ENCODE assay signal across 1 cellular context in the genomic region with DNA sequence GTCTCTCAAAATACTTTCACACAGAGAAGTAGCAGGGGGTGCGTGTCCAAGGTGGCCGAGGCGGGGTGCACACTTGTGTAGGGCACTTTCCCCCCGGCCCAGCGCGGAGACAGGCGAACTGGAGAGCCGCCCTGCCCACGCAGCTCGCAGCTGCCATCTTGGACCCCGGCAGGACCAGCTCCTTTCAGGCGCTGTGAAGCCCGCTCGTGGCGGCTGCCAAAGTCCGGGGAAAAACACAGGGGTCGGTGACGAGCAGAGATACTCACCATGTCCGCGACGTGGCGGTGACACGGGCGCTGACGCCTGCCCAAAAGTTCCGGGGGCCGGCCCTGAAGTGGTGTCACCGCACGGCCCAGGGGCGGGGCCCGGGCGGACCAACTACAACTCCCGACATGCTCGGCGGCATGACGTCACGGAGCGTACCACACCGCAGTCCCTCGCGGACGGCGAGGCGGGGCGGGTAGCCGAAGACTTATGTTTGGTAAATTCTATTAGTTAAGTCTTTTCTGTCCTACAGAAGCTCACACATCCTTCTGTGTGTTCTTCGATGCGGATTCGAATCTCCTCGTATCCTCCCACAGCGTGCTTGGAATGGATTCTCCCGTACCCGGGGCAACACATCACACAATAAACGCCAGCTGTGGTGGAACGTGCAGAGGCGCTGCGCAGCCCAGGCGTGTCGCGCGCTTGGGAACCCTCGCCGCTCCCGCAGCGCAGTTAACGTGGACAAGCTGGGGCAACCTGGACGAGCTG.
TF ChIP-seq lines count a peak whose summit lies in the region.

A gene with protein sequence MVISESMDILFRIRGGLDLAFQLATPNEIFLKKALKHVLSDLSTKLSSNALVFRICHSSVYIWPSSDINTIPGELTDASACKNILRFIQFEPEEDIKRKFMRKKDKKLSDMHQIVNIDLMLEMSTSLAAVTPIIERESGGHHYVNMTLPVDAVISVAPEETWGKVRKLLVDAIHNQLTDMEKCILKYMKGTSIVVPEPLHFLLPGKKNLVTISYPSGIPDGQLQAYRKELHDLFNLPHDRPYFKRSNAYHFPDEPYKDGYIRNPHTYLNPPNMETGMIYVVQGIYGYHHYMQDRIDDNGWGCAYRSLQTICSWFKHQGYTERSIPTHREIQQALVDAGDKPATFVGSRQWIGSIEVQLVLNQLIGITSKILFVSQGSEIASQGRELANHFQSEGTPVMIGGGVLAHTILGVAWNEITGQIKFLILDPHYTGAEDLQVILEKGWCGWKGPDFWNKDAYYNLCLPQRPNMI (minus strand): TSS at position 365 of the 753 bp plus-strand sequence. CDS start 96 bp downstream, at position 269.

TF ChIP-seq in K562, 482 proteins besides CTCF, POLR2A, EP300 and RAD21 (continued from another document and continues in another):
- TF ChIP-seq, protein P1, sequence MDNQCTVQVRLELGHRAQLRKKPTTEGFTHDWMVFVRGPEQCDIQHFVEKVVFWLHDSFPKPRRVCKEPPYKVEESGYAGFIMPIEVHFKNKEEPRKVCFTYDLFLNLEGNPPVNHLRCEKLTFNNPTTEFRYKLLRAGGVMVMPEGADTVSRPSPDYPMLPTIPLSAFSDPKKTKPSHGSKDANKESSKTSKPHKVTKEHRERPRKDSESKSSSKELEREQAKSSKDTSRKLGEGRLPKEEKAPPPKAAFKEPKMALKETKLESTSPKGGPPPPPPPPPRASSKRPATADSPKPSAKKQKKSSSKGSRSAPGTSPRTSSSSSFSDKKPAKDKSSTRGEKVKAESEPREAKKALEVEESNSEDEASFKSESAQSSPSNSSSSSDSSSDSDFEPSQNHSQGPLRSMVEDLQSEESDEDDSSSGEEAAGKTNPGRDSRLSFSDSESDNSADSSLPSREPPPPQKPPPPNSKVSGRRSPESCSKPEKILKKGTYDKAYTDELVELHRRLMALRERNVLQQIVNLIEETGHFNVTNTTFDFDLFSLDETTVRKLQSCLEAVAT (IDR thresholded peaks at IDR 0.05), result no peak
- no peak for TF ChIP-seq HNRNPK (IDR thresholded peaks at IDR 0.05; ENCODE audit: low read depth, low read length, poor library complexity, severe bottlenecking)
- TF ChIP-seq MTA3 (IDR thresholded peaks at IDR 0.05; ENCODE audit: borderline replicate concordance), result peak; percentile 74; the same call in 1 of the 2 replicates
- TF ChIP-seq MYBL2 (IDR thresholded peaks at IDR 0.05; ENCODE audit: low read depth), result no peak
- TF ChIP-seq MYBL2 (CRISPR knock-in tag; IDR thresholded peaks at IDR 0.05; ENCODE audit: borderline replicate concordance), result no peak
- TF ChIP-seq, protein P2, sequence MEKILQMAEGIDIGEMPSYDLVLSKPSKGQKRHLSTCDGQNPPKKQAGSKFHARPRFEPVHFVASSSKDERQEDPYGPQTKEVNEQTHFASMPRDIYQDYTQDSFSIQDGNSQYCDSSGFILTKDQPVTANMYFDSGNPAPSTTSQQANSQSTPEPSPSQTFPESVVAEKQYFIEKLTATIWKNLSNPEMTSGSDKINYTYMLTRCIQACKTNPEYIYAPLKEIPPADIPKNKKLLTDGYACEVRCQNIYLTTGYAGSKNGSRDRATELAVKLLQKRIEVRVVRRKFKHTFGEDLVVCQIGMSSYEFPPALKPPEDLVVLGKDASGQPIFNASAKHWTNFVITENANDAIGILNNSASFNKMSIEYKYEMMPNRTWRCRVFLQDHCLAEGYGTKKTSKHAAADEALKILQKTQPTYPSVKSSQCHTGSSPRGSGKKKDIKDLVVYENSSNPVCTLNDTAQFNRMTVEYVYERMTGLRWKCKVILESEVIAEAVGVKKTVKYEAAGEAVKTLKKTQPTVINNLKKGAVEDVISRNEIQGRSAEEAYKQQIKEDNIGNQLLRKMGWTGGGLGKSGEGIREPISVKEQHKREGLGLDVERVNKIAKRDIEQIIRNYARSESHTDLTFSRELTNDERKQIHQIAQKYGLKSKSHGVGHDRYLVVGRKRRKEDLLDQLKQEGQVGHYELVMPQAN (IDR thresholded peaks at IDR 0.05; ENCODE audit: borderline replicate concordance), result peak; percentile 88
- 0 out of 2 replicates have a peak, but pooled peaks have one; percentile 9 for TF ChIP-seq HOXB6 (CRISPR knock-in tag; IDR thresholded peaks at IDR 0.05; ENCODE audit: borderline replicate concordance)
- TF ChIP-seq, protein P3, sequence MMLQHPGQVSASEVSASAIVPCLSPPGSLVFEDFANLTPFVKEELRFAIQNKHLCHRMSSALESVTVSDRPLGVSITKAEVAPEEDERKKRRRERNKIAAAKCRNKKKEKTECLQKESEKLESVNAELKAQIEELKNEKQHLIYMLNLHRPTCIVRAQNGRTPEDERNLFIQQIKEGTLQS (IDR thresholded peaks at IDR 0.05), result peak; percentile 97
- TF ChIP-seq, protein P3 (CRISPR knock-in tag; conservative IDR thresholded peaks at IDR 0.05), result no peak
- TF ChIP-seq STAT5A (IDR thresholded peaks at IDR 0.05; ENCODE audit: borderline replicate concordance, low read length), result no peak
- no peak for TF ChIP-seq KAT8 (IDR thresholded peaks at IDR 0.05; ENCODE audit: low read depth)
- TF ChIP-seq NCOA1 (IDR thresholded peaks at IDR 0.05; ENCODE audit: low read depth), result no peak
- TF ChIP-seq GABPA (tag; conservative IDR thresholded peaks at IDR 0.05; ENCODE audit: low read depth), result peak; percentile 46; the same call in 1 of the 2 replicates
- TF ChIP-seq, protein P4, sequence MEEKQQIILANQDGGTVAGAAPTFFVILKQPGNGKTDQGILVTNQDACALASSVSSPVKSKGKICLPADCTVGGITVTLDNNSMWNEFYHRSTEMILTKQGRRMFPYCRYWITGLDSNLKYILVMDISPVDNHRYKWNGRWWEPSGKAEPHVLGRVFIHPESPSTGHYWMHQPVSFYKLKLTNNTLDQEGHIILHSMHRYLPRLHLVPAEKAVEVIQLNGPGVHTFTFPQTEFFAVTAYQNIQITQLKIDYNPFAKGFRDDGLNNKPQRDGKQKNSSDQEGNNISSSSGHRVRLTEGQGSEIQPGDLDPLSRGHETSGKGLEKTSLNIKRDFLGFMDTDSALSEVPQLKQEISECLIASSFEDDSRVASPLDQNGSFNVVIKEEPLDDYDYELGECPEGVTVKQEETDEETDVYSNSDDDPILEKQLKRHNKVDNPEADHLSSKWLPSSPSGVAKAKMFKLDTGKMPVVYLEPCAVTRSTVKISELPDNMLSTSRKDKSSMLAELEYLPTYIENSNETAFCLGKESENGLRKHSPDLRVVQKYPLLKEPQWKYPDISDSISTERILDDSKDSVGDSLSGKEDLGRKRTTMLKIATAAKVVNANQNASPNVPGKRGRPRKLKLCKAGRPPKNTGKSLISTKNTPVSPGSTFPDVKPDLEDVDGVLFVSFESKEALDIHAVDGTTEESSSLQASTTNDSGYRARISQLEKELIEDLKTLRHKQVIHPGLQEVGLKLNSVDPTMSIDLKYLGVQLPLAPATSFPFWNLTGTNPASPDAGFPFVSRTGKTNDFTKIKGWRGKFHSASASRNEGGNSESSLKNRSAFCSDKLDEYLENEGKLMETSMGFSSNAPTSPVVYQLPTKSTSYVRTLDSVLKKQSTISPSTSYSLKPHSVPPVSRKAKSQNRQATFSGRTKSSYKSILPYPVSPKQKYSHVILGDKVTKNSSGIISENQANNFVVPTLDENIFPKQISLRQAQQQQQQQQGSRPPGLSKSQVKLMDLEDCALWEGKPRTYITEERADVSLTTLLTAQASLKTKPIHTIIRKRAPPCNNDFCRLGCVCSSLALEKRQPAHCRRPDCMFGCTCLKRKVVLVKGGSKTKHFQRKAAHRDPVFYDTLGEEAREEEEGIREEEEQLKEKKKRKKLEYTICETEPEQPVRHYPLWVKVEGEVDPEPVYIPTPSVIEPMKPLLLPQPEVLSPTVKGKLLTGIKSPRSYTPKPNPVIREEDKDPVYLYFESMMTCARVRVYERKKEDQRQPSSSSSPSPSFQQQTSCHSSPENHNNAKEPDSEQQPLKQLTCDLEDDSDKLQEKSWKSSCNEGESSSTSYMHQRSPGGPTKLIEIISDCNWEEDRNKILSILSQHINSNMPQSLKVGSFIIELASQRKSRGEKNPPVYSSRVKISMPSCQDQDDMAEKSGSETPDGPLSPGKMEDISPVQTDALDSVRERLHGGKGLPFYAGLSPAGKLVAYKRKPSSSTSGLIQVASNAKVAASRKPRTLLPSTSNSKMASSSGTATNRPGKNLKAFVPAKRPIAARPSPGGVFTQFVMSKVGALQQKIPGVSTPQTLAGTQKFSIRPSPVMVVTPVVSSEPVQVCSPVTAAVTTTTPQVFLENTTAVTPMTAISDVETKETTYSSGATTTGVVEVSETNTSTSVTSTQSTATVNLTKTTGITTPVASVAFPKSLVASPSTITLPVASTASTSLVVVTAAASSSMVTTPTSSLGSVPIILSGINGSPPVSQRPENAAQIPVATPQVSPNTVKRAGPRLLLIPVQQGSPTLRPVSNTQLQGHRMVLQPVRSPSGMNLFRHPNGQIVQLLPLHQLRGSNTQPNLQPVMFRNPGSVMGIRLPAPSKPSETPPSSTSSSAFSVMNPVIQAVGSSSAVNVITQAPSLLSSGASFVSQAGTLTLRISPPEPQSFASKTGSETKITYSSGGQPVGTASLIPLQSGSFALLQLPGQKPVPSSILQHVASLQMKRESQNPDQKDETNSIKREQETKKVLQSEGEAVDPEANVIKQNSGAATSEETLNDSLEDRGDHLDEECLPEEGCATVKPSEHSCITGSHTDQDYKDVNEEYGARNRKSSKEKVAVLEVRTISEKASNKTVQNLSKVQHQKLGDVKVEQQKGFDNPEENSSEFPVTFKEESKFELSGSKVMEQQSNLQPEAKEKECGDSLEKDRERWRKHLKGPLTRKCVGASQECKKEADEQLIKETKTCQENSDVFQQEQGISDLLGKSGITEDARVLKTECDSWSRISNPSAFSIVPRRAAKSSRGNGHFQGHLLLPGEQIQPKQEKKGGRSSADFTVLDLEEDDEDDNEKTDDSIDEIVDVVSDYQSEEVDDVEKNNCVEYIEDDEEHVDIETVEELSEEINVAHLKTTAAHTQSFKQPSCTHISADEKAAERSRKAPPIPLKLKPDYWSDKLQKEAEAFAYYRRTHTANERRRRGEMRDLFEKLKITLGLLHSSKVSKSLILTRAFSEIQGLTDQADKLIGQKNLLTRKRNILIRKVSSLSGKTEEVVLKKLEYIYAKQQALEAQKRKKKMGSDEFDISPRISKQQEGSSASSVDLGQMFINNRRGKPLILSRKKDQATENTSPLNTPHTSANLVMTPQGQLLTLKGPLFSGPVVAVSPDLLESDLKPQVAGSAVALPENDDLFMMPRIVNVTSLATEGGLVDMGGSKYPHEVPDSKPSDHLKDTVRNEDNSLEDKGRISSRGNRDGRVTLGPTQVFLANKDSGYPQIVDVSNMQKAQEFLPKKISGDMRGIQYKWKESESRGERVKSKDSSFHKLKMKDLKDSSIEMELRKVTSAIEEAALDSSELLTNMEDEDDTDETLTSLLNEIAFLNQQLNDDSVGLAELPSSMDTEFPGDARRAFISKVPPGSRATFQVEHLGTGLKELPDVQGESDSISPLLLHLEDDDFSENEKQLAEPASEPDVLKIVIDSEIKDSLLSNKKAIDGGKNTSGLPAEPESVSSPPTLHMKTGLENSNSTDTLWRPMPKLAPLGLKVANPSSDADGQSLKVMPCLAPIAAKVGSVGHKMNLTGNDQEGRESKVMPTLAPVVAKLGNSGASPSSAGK (IDR thresholded peaks at IDR 0.05), result peak; percentile 85
- no peak for TF ChIP-seq BRCA1 (IDR thresholded peaks at IDR 0.05)
- TF ChIP-seq BRCA1 (CRISPR knock-in tag; IDR thresholded peaks at IDR 0.05), result no peak
- TF ChIP-seq ZBTB12 (CRISPR knock-in tag; IDR thresholded peaks at IDR 0.05), result peak; percentile 99
- TF ChIP-seq, protein P5, sequence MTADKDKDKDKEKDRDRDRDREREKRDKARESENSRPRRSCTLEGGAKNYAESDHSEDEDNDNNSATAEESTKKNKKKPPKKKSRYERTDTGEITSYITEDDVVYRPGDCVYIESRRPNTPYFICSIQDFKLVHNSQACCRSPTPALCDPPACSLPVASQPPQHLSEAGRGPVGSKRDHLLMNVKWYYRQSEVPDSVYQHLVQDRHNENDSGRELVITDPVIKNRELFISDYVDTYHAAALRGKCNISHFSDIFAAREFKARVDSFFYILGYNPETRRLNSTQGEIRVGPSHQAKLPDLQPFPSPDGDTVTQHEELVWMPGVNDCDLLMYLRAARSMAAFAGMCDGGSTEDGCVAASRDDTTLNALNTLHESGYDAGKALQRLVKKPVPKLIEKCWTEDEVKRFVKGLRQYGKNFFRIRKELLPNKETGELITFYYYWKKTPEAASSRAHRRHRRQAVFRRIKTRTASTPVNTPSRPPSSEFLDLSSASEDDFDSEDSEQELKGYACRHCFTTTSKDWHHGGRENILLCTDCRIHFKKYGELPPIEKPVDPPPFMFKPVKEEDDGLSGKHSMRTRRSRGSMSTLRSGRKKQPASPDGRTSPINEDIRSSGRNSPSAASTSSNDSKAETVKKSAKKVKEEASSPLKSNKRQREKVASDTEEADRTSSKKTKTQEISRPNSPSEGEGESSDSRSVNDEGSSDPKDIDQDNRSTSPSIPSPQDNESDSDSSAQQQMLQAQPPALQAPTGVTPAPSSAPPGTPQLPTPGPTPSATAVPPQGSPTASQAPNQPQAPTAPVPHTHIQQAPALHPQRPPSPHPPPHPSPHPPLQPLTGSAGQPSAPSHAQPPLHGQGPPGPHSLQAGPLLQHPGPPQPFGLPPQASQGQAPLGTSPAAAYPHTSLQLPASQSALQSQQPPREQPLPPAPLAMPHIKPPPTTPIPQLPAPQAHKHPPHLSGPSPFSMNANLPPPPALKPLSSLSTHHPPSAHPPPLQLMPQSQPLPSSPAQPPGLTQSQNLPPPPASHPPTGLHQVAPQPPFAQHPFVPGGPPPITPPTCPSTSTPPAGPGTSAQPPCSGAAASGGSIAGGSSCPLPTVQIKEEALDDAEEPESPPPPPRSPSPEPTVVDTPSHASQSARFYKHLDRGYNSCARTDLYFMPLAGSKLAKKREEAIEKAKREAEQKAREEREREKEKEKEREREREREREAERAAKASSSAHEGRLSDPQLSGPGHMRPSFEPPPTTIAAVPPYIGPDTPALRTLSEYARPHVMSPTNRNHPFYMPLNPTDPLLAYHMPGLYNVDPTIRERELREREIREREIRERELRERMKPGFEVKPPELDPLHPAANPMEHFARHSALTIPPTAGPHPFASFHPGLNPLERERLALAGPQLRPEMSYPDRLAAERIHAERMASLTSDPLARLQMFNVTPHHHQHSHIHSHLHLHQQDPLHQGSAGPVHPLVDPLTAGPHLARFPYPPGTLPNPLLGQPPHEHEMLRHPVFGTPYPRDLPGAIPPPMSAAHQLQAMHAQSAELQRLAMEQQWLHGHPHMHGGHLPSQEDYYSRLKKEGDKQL (CRISPR knock-in tag; IDR thresholded peaks at IDR 0.05; ENCODE audit: borderline replicate concordance), result no peak
